Comparison of ENCODE assay signal across 8 cellular contexts in genomic region chr19:18522124-18522861, GRCh38. TPM values are rescaled to one million over a fixed set of nuclear protein-coding genes. Genes with fewer than 3 reads are reported as not detected.
DNase-seq lines count a peak whose midpoint lies in the region; ATAC-seq and TF ChIP-seq lines count a peak whose summit lies in the region.

No MANE protein-coding gene starts in this region.

- peak overlapping the region; percentile 16; the same call in 1 of the 2 replicates for H3K4me3 ChIP-seq in GM08714 (ENCODE audit: low read length)
- peak overlapping the region; percentile 90 for H3K4me3 ChIP-seq in SK-N-MC
- peak overlapping the region; percentile 84 to 100 for H3K4me3 ChIP-seq in testis

- no peaks in the 10 kb centered on the region for H3K36me3 ChIP-seq in SK-N-MC (ENCODE audit: insufficient read depth, low read length)
- no peaks in the 10 kb centered on the region for H3K36me3 ChIP-seq in testis (ENCODE audit: low read depth, missing control alignments)

- H3K27ac Mint-ChIP-seq in activated naive CD4-positive, alpha-beta T cell treated with anti-CD3 and anti-CD28 coated beads, Interleukin-2, amount 50 U/mL, for 24 hours: peak overlapping the region; percentile 98

- H3K4me1 ChIP-seq in testis: peaks cover 9% of the 10 kb centered on the region

- peak overlapping the region; percentile 39; the same call in 1 of the 2 replicates for H3K27ac ChIP-seq in SK-N-MC
- H3K27ac ChIP-seq in testis: peak overlapping the region; percentile 87 to 97

- no peaks in the 10 kb centered on the region for H3K9me3 Mint-ChIP-seq in activated naive CD4-positive, alpha-beta T cell treated with anti-CD3 and anti-CD28 coated beads, Interleukin-2, amount 50 U/mL, for 24 hours

- H3K9me3 ChIP-seq in SK-N-MC (ENCODE audit: low read depth, low read length): no peaks in the 10 kb centered on the region
- H3K9me3 ChIP-seq in testis: no peaks in the 10 kb centered on the region

- WGBS in testis, 2 donors: 1 to 2% methylated on average over 29 to 51 of the region's 51 CpGs

- TF ChIP-seq POLR2A in testis (IDR thresholded peaks at IDR 0.05): no peak

- peak overlapping the region; percentile 99 for H3K4me3 Mint-ChIP-seq in activated naive CD4-positive, alpha-beta T cell treated with anti-CD3 and anti-CD28 coated beads, Interleukin-2, amount 50 U/mL, for 24 hours

- H3K27me3 Mint-ChIP-seq in activated naive CD4-positive, alpha-beta T cell treated with anti-CD3 and anti-CD28 coated beads, Interleukin-2, amount 50 U/mL, for 24 hours: no peaks in the 10 kb centered on the region

- intact Hi-C loops in testis (cut with DNase I; ENCODE audit: low total_unique reads): no loop called here

- H3K27me3 ChIP-seq in testis: no peaks in the 10 kb centered on the region

- H3K9ac ChIP-seq in SK-N-MC (ENCODE audit: insufficient read length): no peak overlapping the region

- TF ChIP-seq CTCF in omental fat pad (IDR thresholded peaks at IDR 0.05): no peak
- peak in 1 of 3 experiments; percentile 12 for TF ChIP-seq CTCF in testis (IDR thresholded peaks at IDR 0.05)

- ATAC-seq in HG02588 (IDR thresholded peaks at IDR 0.05; ENCODE audit: unreplicated experiment): peak; percentile 78
- peak; percentile 94 for ATAC-seq in omental fat pad (ENCODE audit: low FRiP score)

- DNase-seq in NCI-H1048 (lab: John Stamatoyannopoulos, UW): peak; percentile 100
- peak; percentile 99 for DNase-seq in SK-N-MC (ENCODE audit: low read depth, low spot score)
- DNase-seq in glomerular visceral epithelial cell (ENCODE audit: extremely low spot score): peak; percentile 100
- DNase-seq in omental fat pad (ENCODE audit: low spot score): peak; percentile 100
- peak; percentile 100 for DNase-seq in testis

- peaks cover 16% of the 10 kb centered on the region for H3K4me1 Mint-ChIP-seq in activated naive CD4-positive, alpha-beta T cell treated with anti-CD3 and anti-CD28 coated beads, Interleukin-2, amount 50 U/mL, for 24 hours

- no peaks in the 10 kb centered on the region for H3K36me3 Mint-ChIP-seq in activated naive CD4-positive, alpha-beta T cell treated with anti-CD3 and anti-CD28 coated beads, Interleukin-2, amount 50 U/mL, for 24 hours

RNA-seq across cellular contexts. Expression of gene ELL, which starts 0.4 kb away (rescaled TPM):
- total RNA-seq in omental fat pad (10 to 100 TPM; 18.1 to 43.1 (median 24.8) TPM), testis (10 to 100 TPM; 75.8 to 76.1 TPM)
- 48.0 TPM for polyA plus RNA-seq in testis (ENCODE audit: insufficient read depth, low read depth, low replicate concordance)

RNA-seq across cellular contexts. Expression of gene FKBP8, which starts 21.1 kb away (rescaled TPM):
- total RNA-seq in omental fat pad (100 to 1,000 TPM; 193 to 275 (median 236) TPM), testis (100 to 1,000 TPM; 587 to 614 TPM)
- 571 TPM for polyA plus RNA-seq in testis (ENCODE audit: insufficient read depth, low read depth, low replicate concordance)

RNA-seq across cellular contexts. Expression of gene KXD1, which starts 35.4 kb away (rescaled TPM):
- total RNA-seq in omental fat pad (100 to 1,000 TPM in 3 of 4 donors, 10 to 100 TPM in 1; 96.9 to 140 (median 102) TPM), testis (100 to 1,000 TPM; 124 to 133 TPM)
- 163 TPM for polyA plus RNA-seq in testis (ENCODE audit: insufficient read depth, low read depth, low replicate concordance)

RNA-seq across cellular contexts. Expression of gene UBA52, which starts 49.4 kb away (rescaled TPM):
- 100 to 1,000 TPM; 600 to 891 (median 689) TPM for total RNA-seq in omental fat pad
- 100 to 1,000 TPM; 475 to 508 TPM for total RNA-seq in testis
- 1,038 TPM for polyA plus RNA-seq in testis (ENCODE audit: insufficient read depth, low read depth, low replicate concordance)

Comparison
In these comparisons a context has a peak if more than half of its experiments do, and no peak if none do; other contexts are left out.
1. Peak in every context shown above with its lines: DNase-seq, ATAC-seq, H3K4me3 ChIP-seq and H3K27ac ChIP-seq.
2. H3K4me3 ChIP-seq: peak in every context shown above with its lines; median percentile 92 in testis; 90 in SK-N-MC; 16 in GM08714.